Comparison of ENCODE assay signal across 1 cellular context in genomic region chr10:43105119-43105792, GRCh38.
TF ChIP-seq lines count a peak whose summit lies in the region.

No MANE protein-coding gene starts in this region.

TF ChIP-seq in HepG2, 621 proteins besides CTCF, POLR2A, EP300 and RAD21 (continued from another document and continues in another):
- TF ChIP-seq ATRX (CRISPR knock-in tag; IDR thresholded peaks at IDR 0.05; ENCODE audit: borderline replicate concordance) = no peak
- TF ChIP-seq, protein P1, sequence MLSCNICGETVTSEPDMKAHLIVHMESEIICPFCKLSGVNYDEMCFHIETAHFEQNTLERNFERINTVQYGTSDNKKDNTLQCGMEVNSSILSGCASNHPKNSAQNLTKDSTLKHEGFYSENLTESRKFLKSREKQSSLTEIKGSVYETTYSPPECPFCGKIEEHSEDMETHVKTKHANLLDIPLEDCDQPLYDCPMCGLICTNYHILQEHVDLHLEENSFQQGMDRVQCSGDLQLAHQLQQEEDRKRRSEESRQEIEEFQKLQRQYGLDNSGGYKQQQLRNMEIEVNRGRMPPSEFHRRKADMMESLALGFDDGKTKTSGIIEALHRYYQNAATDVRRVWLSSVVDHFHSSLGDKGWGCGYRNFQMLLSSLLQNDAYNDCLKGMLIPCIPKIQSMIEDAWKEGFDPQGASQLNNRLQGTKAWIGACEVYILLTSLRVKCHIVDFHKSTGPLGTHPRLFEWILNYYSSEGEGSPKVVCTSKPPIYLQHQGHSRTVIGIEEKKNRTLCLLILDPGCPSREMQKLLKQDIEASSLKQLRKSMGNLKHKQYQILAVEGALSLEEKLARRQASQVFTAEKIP (CRISPR knock-in tag; IDR thresholded peaks at IDR 0.05; ENCODE audit: borderline replicate concordance) = no peak
- TF ChIP-seq ZNF615 (CRISPR knock-in tag; IDR thresholded peaks at IDR 0.05; ENCODE audit: borderline replicate concordance) = no peak
- TF ChIP-seq ZBTB14 (CRISPR knock-in tag; IDR thresholded peaks at IDR 0.05) = no peak
- TF ChIP-seq EEA1 (CRISPR knock-in tag; IDR thresholded peaks at IDR 0.05; ENCODE audit: borderline replicate concordance) = no peak
- no peak for TF ChIP-seq ZSCAN9 (CRISPR knock-in tag; IDR thresholded peaks at IDR 0.05; ENCODE audit: borderline replicate concordance)
- no peak for TF ChIP-seq RBFOX2 (IDR thresholded peaks at IDR 0.05; ENCODE audit: low read depth, low read length)
- 0 out of 2 replicates have a peak, but pooled peaks have one; percentile 28 for TF ChIP-seq CBFB (CRISPR knock-in tag; IDR thresholded peaks at IDR 0.05)
- peak; percentile 64 for TF ChIP-seq ZNF574 (CRISPR knock-in tag; IDR thresholded peaks at IDR 0.05)
- no peak for TF ChIP-seq ELF1 (CRISPR knock-in tag; IDR thresholded peaks at IDR 0.05)
- TF ChIP-seq MAX (IDR thresholded peaks at IDR 0.05) = no peak
- TF ChIP-seq JUN (CRISPR knock-in tag; IDR thresholded peaks at IDR 0.05) = no peak
- no peak for TF ChIP-seq SAFB2 (CRISPR knock-in tag; IDR thresholded peaks at IDR 0.05; ENCODE audit: borderline replicate concordance, low read depth)
- no peak for TF ChIP-seq FOXK1 (CRISPR knock-in tag; IDR thresholded peaks at IDR 0.05; ENCODE audit: borderline replicate concordance, low read depth)
- no peak for TF ChIP-seq ZNF331 (CRISPR knock-in tag; IDR thresholded peaks at IDR 0.05)
- TF ChIP-seq MYPOP (CRISPR knock-in tag; IDR thresholded peaks at IDR 0.05) = no peak
- no peak for TF ChIP-seq ZNF180 (CRISPR knock-in tag; IDR thresholded peaks at IDR 0.05; ENCODE audit: borderline replicate concordance, low read depth)
- no peak for TF ChIP-seq ZNF652 (CRISPR knock-in tag; IDR thresholded peaks at IDR 0.05; ENCODE audit: borderline replicate concordance, low read depth)
- TF ChIP-seq, protein P2, sequence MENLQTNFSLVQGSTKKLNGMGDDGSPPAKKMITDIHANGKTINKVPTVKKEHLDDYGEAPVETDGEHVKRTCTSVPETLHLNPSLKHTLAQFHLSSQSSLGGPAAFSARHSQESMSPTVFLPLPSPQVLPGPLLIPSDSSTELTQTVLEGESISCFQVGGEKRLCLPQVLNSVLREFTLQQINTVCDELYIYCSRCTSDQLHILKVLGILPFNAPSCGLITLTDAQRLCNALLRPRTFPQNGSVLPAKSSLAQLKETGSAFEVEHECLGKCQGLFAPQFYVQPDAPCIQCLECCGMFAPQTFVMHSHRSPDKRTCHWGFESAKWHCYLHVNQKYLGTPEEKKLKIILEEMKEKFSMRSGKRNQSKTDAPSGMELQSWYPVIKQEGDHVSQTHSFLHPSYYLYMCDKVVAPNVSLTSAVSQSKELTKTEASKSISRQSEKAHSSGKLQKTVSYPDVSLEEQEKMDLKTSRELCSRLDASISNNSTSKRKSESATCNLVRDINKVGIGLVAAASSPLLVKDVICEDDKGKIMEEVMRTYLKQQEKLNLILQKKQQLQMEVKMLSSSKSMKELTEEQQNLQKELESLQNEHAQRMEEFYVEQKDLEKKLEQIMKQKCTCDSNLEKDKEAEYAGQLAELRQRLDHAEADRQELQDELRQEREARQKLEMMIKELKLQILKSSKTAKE (CRISPR knock-in tag; IDR thresholded peaks at IDR 0.05; ENCODE audit: borderline replicate concordance) = peak; percentile 31; the same call in 1 of the 2 replicates
- no peak for TF ChIP-seq ZNF142 (CRISPR knock-in tag; IDR thresholded peaks at IDR 0.05)
- no peak for TF ChIP-seq PCBP2 (optimal IDR thresholded peaks at IDR 0.05; ENCODE audit: low read depth, low read length, poor library complexity, severe bottlenecking)
- TF ChIP-seq FOXM1 (CRISPR knock-in tag; IDR thresholded peaks at IDR 0.05) = no peak
- TF ChIP-seq CREBL2 (CRISPR knock-in tag; IDR thresholded peaks at IDR 0.05; ENCODE audit: borderline replicate concordance) = no peak
- no peak for TF ChIP-seq ZNF709 (CRISPR knock-in tag; IDR thresholded peaks at IDR 0.05)
- TF ChIP-seq ZKSCAN1 (IDR thresholded peaks at IDR 0.05; ENCODE audit: low read length) = no peak
- no peak for TF ChIP-seq TAF1 (CRISPR knock-in tag; IDR thresholded peaks at IDR 0.05)
- no peak for TF ChIP-seq TCF7 (IDR thresholded peaks at IDR 0.05; ENCODE audit: low read depth)
- no peak for TF ChIP-seq SP1 (IDR thresholded peaks at IDR 0.05)
- peak; percentile 46; the same call in 1 of the 2 replicates for TF ChIP-seq SP1 (CRISPR knock-in tag; IDR thresholded peaks at IDR 0.05)
- TF ChIP-seq MAFG (CRISPR knock-in tag; IDR thresholded peaks at IDR 0.05) = 0 out of 2 replicates have a peak, but pooled peaks have one; percentile 13
- no peak for TF ChIP-seq PRPF4 (IDR thresholded peaks at IDR 0.05; ENCODE audit: low read depth, low read length, poor library complexity, severe bottlenecking)
- no peak for TF ChIP-seq NFKB2 (CRISPR knock-in tag; IDR thresholded peaks at IDR 0.05; ENCODE audit: borderline replicate concordance)
- TF ChIP-seq MLX (CRISPR knock-in tag; IDR thresholded peaks at IDR 0.05) = no peak
- TF ChIP-seq ZNF841 (CRISPR knock-in tag; IDR thresholded peaks at IDR 0.05; ENCODE audit: borderline replicate concordance) = no peak
- TF ChIP-seq, protein P3, sequence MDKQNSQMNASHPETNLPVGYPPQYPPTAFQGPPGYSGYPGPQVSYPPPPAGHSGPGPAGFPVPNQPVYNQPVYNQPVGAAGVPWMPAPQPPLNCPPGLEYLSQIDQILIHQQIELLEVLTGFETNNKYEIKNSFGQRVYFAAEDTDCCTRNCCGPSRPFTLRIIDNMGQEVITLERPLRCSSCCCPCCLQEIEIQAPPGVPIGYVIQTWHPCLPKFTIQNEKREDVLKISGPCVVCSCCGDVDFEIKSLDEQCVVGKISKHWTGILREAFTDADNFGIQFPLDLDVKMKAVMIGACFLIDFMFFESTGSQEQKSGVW (CRISPR knock-in tag; IDR thresholded peaks at IDR 0.05; ENCODE audit: borderline replicate concordance) = no peak
- TF ChIP-seq ZGPAT (CRISPR knock-in tag; IDR thresholded peaks at IDR 0.05) = 0 out of 2 replicates have a peak, but pooled peaks have one; percentile 33
- peak; percentile 30 for TF ChIP-seq HNRNPK (IDR thresholded peaks at IDR 0.05; ENCODE audit: low read depth, low read length, poor library complexity, severe bottlenecking)
- TF ChIP-seq THAP7 (CRISPR knock-in tag; IDR thresholded peaks at IDR 0.05) = no peak
